10 cellular contexts compared by ENCODE assay signal in the genomic region with DNA sequence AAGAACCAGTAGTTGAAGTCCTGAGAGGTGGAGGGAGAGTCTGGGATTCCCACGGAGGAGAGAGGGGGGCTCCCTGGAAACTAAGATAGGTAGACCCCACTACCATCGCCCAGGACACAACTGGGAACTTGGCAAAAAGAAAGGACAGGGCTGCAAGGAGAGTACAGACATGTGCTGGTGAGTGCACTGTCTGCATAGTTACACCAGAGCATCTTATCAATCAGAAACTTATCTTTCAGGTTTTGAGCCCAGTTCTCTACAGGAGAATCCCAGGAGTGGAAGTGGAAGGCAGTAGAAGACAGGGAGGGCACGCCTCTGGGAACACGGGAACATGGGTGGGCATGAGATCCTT. TPM values are rescaled to one million over a fixed set of nuclear protein-coding genes. Genes with fewer than 3 reads are reported as not detected.
DNase-seq lines count a peak whose midpoint lies in the region; ATAC-seq and TF ChIP-seq lines count a peak whose summit lies in the region.
"Had no signal": no experiment of that assay in that cellular context is flagged by ENCODE, and none has a peak within 500 bp of the region (broad histone marks: within the 10 kb centered on the region; RNA-seq: fewer than 3 reads in every experiment).

No MANE protein-coding gene starts in this region.

- TF ChIP-seq CTCF in thyroid gland (IDR thresholded peaks at IDR 0.05) (no peak), GM10266 (IDR thresholded peaks at IDR 0.05; ENCODE audit: control insufficient read depth, insufficient read depth, low read depth, missing control alignments) (no peak)

- peak; percentile 3; the same call in 1 of the 3 replicates for ATAC-seq in SK-N-SH treated with all-trans-retinoic acid at 6 μM for 48 hours

- peaks cover 54% of the 10 kb centered on the region for H3K36me3 Mint-ChIP-seq in activated naive CD4-positive, alpha-beta T cell treated with anti-CD3 and anti-CD28 coated beads, Interleukin-2, amount 10 ng/mL, durations not matched to agents 7 days and 5 days

- H3K27ac ChIP-seq in layer of hippocampus (ENCODE audit: low read depth, low read length) (peak overlapping the region; percentile 5), thyroid gland (peak overlapping the region in 2 of 3 donors; percentile 22 to 47)
- H3K27ac ChIP-seq: SK-N-MC had no signal

- H3K4me1 ChIP-seq in thyroid gland: peaks cover 0 to 28% of the 10 kb centered on the region in 2 donors

- H3K4me1 Mint-ChIP-seq in activated naive CD4-positive, alpha-beta T cell treated with anti-CD3 and anti-CD28 coated beads, Interleukin-2, amount 10 ng/mL, durations not matched to agents 7 days and 5 days: peaks cover 73% of the 10 kb centered on the region

- H3K27ac Mint-ChIP-seq in activated naive CD4-positive, alpha-beta T cell treated with anti-CD3 and anti-CD28 coated beads, Interleukin-2, amount 10 ng/mL, durations not matched to agents 7 days and 5 days: peak overlapping the region; percentile 91

- no peak for DNase-seq in activated naive CD4-positive, alpha-beta T cell treated with anti-CD3 and anti-CD28 coated beads, Interleukin-2, amount 10 ng/mL, durations not matched to agents 7 days and 5 days
- no peak for DNase-seq in activated naive CD4-positive, alpha-beta T cell treated with anti-CD3 and anti-CD28 coated beads, Interleukin-2, amount 50 U/mL, for 16 hours
- no peak for DNase-seq in thyroid gland
- DNase-seq in NCI-H69 (lab: John Stamatoyannopoulos, UW): no peak
- no peak for DNase-seq in GM10266 (ENCODE audit: extremely low spot score)
- no peak for DNase-seq in activated gamma-delta T cell treated with Interleukin-2 at 50 U/mL for 16 hours

- H3K36me3 ChIP-seq in thyroid gland: peaks cover 16 to 32% of the 10 kb centered on the region in 2 donors

- H3K27me3 ChIP-seq in layer of hippocampus (ENCODE audit: control insufficient read depth, insufficient read depth, low read length): no peaks in the 10 kb centered on the region
- no peaks in the 10 kb centered on the region for H3K27me3 ChIP-seq in thyroid gland

- 72 to 77% methylated on average over 4 of the region's 4 CpGs for WGBS in thyroid gland, 2 donors

- peaks cover 19% of the 10 kb centered on the region for H3K27me3 Mint-ChIP-seq in activated naive CD4-positive, alpha-beta T cell treated with anti-CD3 and anti-CD28 coated beads, Interleukin-2, amount 10 ng/mL, durations not matched to agents 7 days and 5 days

- no peak for TF ChIP-seq POLR2A in thyroid gland (IDR thresholded peaks at IDR 0.05)

- no peaks in the 10 kb centered on the region for H3K9me3 Mint-ChIP-seq in activated naive CD4-positive, alpha-beta T cell treated with anti-CD3 and anti-CD28 coated beads, Interleukin-2, amount 10 ng/mL, durations not matched to agents 7 days and 5 days

- no peak overlapping the region for H3K4me3 ChIP-seq in thyroid gland (replicated peaks in 1 of 3)
- H3K4me3 ChIP-seq: SK-N-MC had no signal

- CTCF ChIA-PET in activated naive CD4-positive, alpha-beta T cell treated with anti-CD3 and anti-CD28 coated beads, Interleukin-2, amount 10 ng/mL, durations not matched to agents 7 days and 5 days (lab: Charles Lee): interaction anchor here (1.0 to 17.7 kb wide), 5 partner anchors 8 to 304 kb away, joined by 4 to 1087 read pairs (median 5); a partner anchor contains a TSS

- H3K4me3 Mint-ChIP-seq in activated naive CD4-positive, alpha-beta T cell treated with anti-CD3 and anti-CD28 coated beads, Interleukin-2, amount 10 ng/mL, durations not matched to agents 7 days and 5 days: peak overlapping the region; percentile 63

- intact Hi-C loops in thyroid gland (cut with DNase I): no loop called here

- H3K9me3 ChIP-seq in thyroid gland: no peaks in the 10 kb centered on the region

TF ChIP-seq in SK-N-SH treated with all-trans-retinoic acid at 6 μM for 48 hours, 23 proteins besides CTCF, POLR2A, EP300 and RAD21:
- TF ChIP-seq, protein P1, sequence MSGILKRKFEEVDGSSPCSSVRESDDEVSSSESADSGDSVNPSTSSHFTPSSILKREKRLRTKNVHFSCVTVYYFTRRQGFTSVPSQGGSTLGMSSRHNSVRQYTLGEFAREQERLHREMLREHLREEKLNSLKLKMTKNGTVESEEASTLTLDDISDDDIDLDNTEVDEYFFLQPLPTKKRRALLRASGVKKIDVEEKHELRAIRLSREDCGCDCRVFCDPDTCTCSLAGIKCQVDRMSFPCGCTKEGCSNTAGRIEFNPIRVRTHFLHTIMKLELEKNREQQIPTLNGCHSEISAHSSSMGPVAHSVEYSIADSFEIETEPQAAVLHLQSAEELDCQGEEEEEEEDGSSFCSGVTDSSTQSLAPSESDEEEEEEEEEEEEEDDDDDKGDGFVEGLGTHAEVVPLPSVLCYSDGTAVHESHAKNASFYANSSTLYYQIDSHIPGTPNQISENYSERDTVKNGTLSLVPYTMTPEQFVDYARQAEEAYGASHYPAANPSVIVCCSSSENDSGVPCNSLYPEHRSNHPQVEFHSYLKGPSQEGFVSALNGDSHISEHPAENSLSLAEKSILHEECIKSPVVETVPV (CRISPR knock-in tag; IDR thresholded peaks at IDR 0.05): no peak
- TF ChIP-seq ZNF565 (CRISPR knock-in tag; conservative IDR thresholded peaks at IDR 0.05; ENCODE audit: low read depth) (no peak), ARNTL (CRISPR knock-in tag; IDR thresholded peaks at IDR 0.05; ENCODE audit: borderline replicate concordance, low read depth) (no peak), CSDC2 (CRISPR knock-in tag; IDR thresholded peaks at IDR 0.05) (no peak), TCF4 (CRISPR knock-in tag; IDR thresholded peaks at IDR 0.05; ENCODE audit: borderline replicate concordance) (no peak), PPARA (CRISPR knock-in tag; IDR thresholded peaks at IDR 0.05; ENCODE audit: borderline replicate concordance) (no peak), OSR1 (CRISPR knock-in tag; IDR thresholded peaks at IDR 0.05) (no peak)

RNA-seq across cellular contexts. Expression of a gene that starts 12.2 kb away (rescaled TPM):
- 10 to 100 TPM; 23.7 to 34.0 (median 27.5) TPM for total RNA-seq in thyroid gland

RNA-seq across cellular contexts. Expression of a gene that starts 12.5 kb away (rescaled TPM):
- not detected for total RNA-seq in thyroid gland

RNA-seq across cellular contexts. Expression of a gene that starts 13.2 kb away (rescaled TPM):
- 1 to 10 TPM; 1.2 to 3.9 (median 2.6) TPM for total RNA-seq in thyroid gland
- total RNA-seq: left lobe of liver had no signal

RNA-seq across cellular contexts. Expression of a gene that starts 15.8 kb away (rescaled TPM):
- total RNA-seq in thyroid gland: under 1 TPM in 1 of 4 donors, not detected in 3; 0.42 TPM

RNA-seq across cellular contexts. Expression of a gene that starts 17.8 kb away (rescaled TPM):
- 100 to 1,000 TPM; 296 to 339 (median 314) TPM for total RNA-seq in thyroid gland
